1 cellular context compared by ENCODE assay signal in the genomic region with DNA sequence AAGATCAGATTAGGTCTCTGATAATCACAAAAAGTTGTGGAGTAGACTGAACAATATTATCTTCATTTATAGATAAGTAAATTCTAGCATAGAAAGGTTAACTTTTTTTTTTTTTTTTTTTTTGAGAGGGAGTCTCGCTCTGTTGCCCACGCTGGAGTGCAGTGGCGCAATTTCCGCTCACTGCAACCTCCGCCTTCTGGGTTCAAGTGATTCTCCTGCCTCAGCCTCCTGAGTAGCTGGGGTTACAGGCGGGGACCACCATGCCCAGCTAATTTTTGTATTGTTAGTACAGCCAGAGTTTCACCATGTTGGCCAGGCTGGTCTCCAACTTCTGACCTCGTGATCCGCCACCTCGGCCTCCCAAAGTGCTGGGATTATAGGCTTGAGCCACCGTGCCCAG.
TF ChIP-seq lines count a peak whose summit lies in the region.

No MANE protein-coding gene starts in this region.

TF ChIP-seq in K562, 482 proteins besides CTCF, POLR2A, EP300 and RAD21:
- TF ChIP-seq, protein P1, sequence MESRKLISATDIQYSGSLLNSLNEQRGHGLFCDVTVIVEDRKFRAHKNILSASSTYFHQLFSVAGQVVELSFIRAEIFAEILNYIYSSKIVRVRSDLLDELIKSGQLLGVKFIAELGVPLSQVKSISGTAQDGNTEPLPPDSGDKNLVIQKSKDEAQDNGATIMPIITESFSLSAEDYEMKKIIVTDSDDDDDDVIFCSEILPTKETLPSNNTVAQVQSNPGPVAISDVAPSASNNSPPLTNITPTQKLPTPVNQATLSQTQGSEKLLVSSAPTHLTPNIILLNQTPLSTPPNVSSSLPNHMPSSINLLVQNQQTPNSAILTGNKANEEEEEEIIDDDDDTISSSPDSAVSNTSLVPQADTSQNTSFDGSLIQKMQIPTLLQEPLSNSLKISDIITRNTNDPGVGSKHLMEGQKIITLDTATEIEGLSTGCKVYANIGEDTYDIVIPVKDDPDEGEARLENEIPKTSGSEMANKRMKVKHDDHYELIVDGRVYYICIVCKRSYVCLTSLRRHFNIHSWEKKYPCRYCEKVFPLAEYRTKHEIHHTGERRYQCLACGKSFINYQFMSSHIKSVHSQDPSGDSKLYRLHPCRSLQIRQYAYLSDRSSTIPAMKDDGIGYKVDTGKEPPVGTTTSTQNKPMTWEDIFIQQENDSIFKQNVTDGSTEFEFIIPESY (CRISPR knock-in tag; IDR thresholded peaks at IDR 0.05): peak; percentile 65; the same call in 1 of the 2 replicates
